ENCODE assay signal across 20 cellular contexts in genomic region chr19:5318306-5318705, GRCh38. TPM values are rescaled to one million over a fixed set of nuclear protein-coding genes. Genes with fewer than 3 reads are reported as not detected.
DNase-seq lines count a peak whose midpoint lies in the region; ATAC-seq, FAIRE-seq and TF ChIP-seq lines count a peak whose summit lies in the region.
"Had no signal": no experiment of that assay in that cellular context is flagged by ENCODE, and none has a peak within 500 bp of the region (broad histone marks: within the 10 kb centered on the region; RNA-seq: fewer than 3 reads in every experiment).

No MANE protein-coding gene starts in this region.

- no peaks in the 10 kb centered on the region for H3K36me3 Mint-ChIP-seq in activated naive CD4-positive, alpha-beta T cell treated with anti-CD3 and anti-CD28 coated beads for 36 hours (ENCODE audit: low read depth)
- H3K36me3 Mint-ChIP-seq: CD4-positive, CD25-positive, alpha-beta regulatory T cell; CD8-positive, alpha-beta T cell had no signal

- H4K91ac ChIP-seq in H1 (replicated peaks; ENCODE audit: insufficient read length, low read length), result no peak overlapping the region

- H3K4me3 ChIP-seq in A549, result no peak overlapping the region
- H3K4me3 ChIP-seq in HEK293 (ENCODE audit: low read depth, low read length), result no peak overlapping the region
- no peak overlapping the region for H3K4me3 ChIP-seq in H1 (ENCODE audit: extremely low read depth in 1 of 4, insufficient read depth in 2 of 4, low read depth in 3 of 4, low read length in 4 of 4)
- H3K4me3 ChIP-seq: BLaER1, GM23248 had no signal

- peaks cover 3 to 78% of the 10 kb centered on the region in 2 experiments; a peak in 3 of 4 replicates for H3K79me2 ChIP-seq in H1 (ENCODE audit: control insufficient read depth in 1 of 2, insufficient read depth in 2 of 2, low read length in 2 of 2)

- no peak overlapping the region for H3K4me3 Mint-ChIP-seq in activated naive CD4-positive, alpha-beta T cell treated with anti-CD3 and anti-CD28 coated beads for 36 hours
- H3K4me3 Mint-ChIP-seq: B cell; CD4-positive, CD25-positive, alpha-beta regulatory T cell; CD8-positive, alpha-beta T cell; H9 had no signal

- POLR2A ChIA-PET in A549 (lab: Yijun Ruan, JAX), result no interaction called here
- POLR2A ChIA-PET in HEK293 (lab: Yijun Ruan, JAX), result interaction anchor here (1.5 kb wide), 1 partner anchor 25 kb away, joined by 3 read pairs; no protein-coding TSS in a partner anchor
- POLR2A ChIA-PET in H1 (lab: Charles Lee; ENCODE audit: partially characterized antibody), result interaction anchor here (1.2 to 2.4 kb wide), 2 partner anchors 9 to 33 kb away, joined by 4 to 7 read pairs; no protein-coding TSS in a partner anchor

- ATAC-seq in A549 (no peak), GM18511 (IDR thresholded peaks at IDR 0.05; ENCODE audit: unreplicated experiment) (no peak)
- ATAC-seq: CD8-positive, alpha-beta T cell; HCT116 had no signal

- H3K4me1 ChIP-seq in A549, result peaks cover 20% of the 10 kb centered on the region
- no peaks in the 10 kb centered on the region; the same call in 1 of the 2 replicates for H3K4me1 ChIP-seq in HEK293 (ENCODE audit: control insufficient read depth, insufficient read depth, low read length)
- peaks cover 0 to 2% (median 0%) of the 10 kb centered on the region in 4 experiments; a peak in 2 of 7 replicates for H3K4me1 ChIP-seq in H1 (replicated peaks in 1 of 4; ENCODE audit: control insufficient read depth in 3 of 4, insufficient read depth in 4 of 4, low read length in 3 of 4)
- H3K4me1 ChIP-seq: Caco-2 had no signal

- H3K14ac ChIP-seq in H1 (ENCODE audit: insufficient read length), result no peak overlapping the region

- H3K56ac ChIP-seq in H1 (replicated peaks; ENCODE audit: insufficient read length, low read depth, low read length), result no peak overlapping the region

- H3K4ac ChIP-seq in H1 (replicated peaks; ENCODE audit: insufficient read length, low read depth, low read length), result no peak overlapping the region

- 85% methylated on average over 6 of the region's 6 CpGs for WGBS in A549 (ENCODE audit: missing lambda C conversion rate)
- WGBS in H1 (ENCODE audit: extremely low coverage in 1 of 2, insufficient coverage in 1 of 2, insufficient read length in 1 of 2, insufficient replicate concordance in 2 of 2, low coverage in 1 of 2, low lambda C conversion rate in 2 of 2, missing lambda C conversion rate in 1 of 2), 2 experiments, result 93% methylated on average over 6 of the region's 6 CpGs; no CpG with 5 or more reads in 1 of the 2 experiments

- peaks cover 2% of the 10 kb centered on the region for H3K4me1 Mint-ChIP-seq in activated naive CD4-positive, alpha-beta T cell treated with anti-CD3 and anti-CD28 coated beads for 36 hours (ENCODE audit: low read depth)

- no peak overlapping the region for H4K8ac ChIP-seq in H1 (ENCODE audit: extremely low read depth, insufficient read depth, low read length)

- intact Hi-C loops in activated naive CD4-positive, alpha-beta T cell treated with anti-CD3 and anti-CD28 coated beads for 36 hours (cut with micrococcal nuclease), result no loop called here

- H3K36me3 ChIP-seq in HEK293 (ENCODE audit: control insufficient read depth in 2 of 2, insufficient read depth in 1 of 2, low read length in 2 of 2) (no peaks in the 10 kb centered on the region), H1 (ENCODE audit: control insufficient read depth in 2 of 4, insufficient read depth in 4 of 4, low read length in 3 of 4) (no peaks in the 10 kb centered on the region)
- H3K36me3 ChIP-seq: BLaER1 had no signal

- H3K27me3 Mint-ChIP-seq in activated naive CD4-positive, alpha-beta T cell treated with anti-CD3 and anti-CD28 coated beads for 36 hours (ENCODE audit: low read depth), result peaks cover 23% of the 10 kb centered on the region

- no peak for FAIRE-seq in A549 (lab: Jason Lieb, UNC)
- no peak for FAIRE-seq in H1 (lab: Jason Lieb, UNC)
- FAIRE-seq: G401.6, GM12892, GM19239 had no signal

- no peak overlapping the region for H2AK5ac ChIP-seq in H1 (ENCODE audit: low read depth, low read length)

- no peak overlapping the region for H3K18ac ChIP-seq in H1 (ENCODE audit: extremely low read depth, low read length)

- no peak overlapping the region for H3K27ac Mint-ChIP-seq in activated naive CD4-positive, alpha-beta T cell treated with anti-CD3 and anti-CD28 coated beads for 36 hours
- H3K27ac Mint-ChIP-seq: B cell; CD4-positive, CD25-positive, alpha-beta regulatory T cell; CD8-positive, alpha-beta T cell had no signal

- DNase-seq in A549 (ENCODE audit: low read depth in 1 of 2, low spot score in 1 of 2), result no peak
- no peak for DNase-seq in H1 (ENCODE audit: low read depth in 1 of 2, low spot score in 2 of 2)
- no peak for DNase-seq in activated naive CD4-positive, alpha-beta T cell (lab: John Stamatoyannopoulos, UW)
- DNase-seq in activated naive CD4-positive, alpha-beta T cell treated with anti-CD3 and anti-CD28 coated beads for 36 hours, result no peak
- DNase-seq: Caco-2; CD4-positive, CD25-positive, alpha-beta regulatory T cell; CD8-positive, alpha-beta T cell; DMS153; DND-41; GM23248; H9 had no signal

- no peak overlapping the region for H3K4me2 ChIP-seq in A549
- no peak overlapping the region for H3K4me2 ChIP-seq in H1 (ENCODE audit: insufficient read depth in 1 of 2, low read depth in 2 of 2, low read length in 2 of 2)
- H3K4me2 ChIP-seq: BLaER1 had no signal

- peaks cover 34 to 42% of the 10 kb centered on the region in 2 experiments for H4K20me1 ChIP-seq in H1 (replicated peaks in 1 of 2; ENCODE audit: control insufficient read depth in 1 of 2, insufficient read depth in 2 of 2, low read length in 2 of 2)
- H4K20me1 ChIP-seq: BLaER1 had no signal

- H3K9me3 ChIP-seq in A549 (no peaks in the 10 kb centered on the region), HEK293 (ENCODE audit: control insufficient read depth, insufficient read depth, low read depth, low read length) (no peaks in the 10 kb centered on the region), H1 (ENCODE audit: insufficient read depth in 2 of 2, low read depth in 1 of 2, low read length in 1 of 2) (0 out of 4 replicates have a peak, but pooled peaks cover 0 to 2% of the 10 kb centered on the region in 2 experiments)
- H3K9me3 ChIP-seq: BLaER1, Caco-2 had no signal

- H3K27ac ChIP-seq in A549 (no peak overlapping the region), HEK293 (ENCODE audit: extremely low read depth, low read depth, low read length) (no peak overlapping the region), H1 (ENCODE audit: low read depth, low read length) (no peak overlapping the region)
- H3K27ac ChIP-seq: BLaER1, C4-2B, GM23248 had no signal

- H2BK5ac ChIP-seq in H1 (ENCODE audit: low read depth, low read length), result no peak overlapping the region; the same call in 1 of the 2 replicates

- no peak overlapping the region for H2BK120ac ChIP-seq in H1 (replicated peaks; ENCODE audit: low read depth, low read length)

- no peak overlapping the region for H2BK20ac ChIP-seq in H1 (ENCODE audit: low read length)

- H4K5ac ChIP-seq in H1 (ENCODE audit: insufficient read length, low read depth, low read length), result no peak overlapping the region

- H2AFZ ChIP-seq in H1 (ENCODE audit: low read length), result no peak overlapping the region
- H2AFZ ChIP-seq: GM23248 had no signal

- TF ChIP-seq POLR2A in A549 (IDR thresholded peaks at IDR 0.05; ENCODE audit: low read length) (no peak), H1 (IDR thresholded peaks at IDR 0.05; ENCODE audit: control extremely low read depth in 1 of 2, low read depth in 2 of 2, low read length in 2 of 2) (no peak)

- H3K9me3 Mint-ChIP-seq in activated naive CD4-positive, alpha-beta T cell treated with anti-CD3 and anti-CD28 coated beads for 36 hours, result no peaks in the 10 kb centered on the region
- H3K9me3 Mint-ChIP-seq: CD8-positive, alpha-beta T cell; H9 had no signal

- no peak overlapping the region for H3K23ac ChIP-seq in H1 (ENCODE audit: insufficient read length)

- TF ChIP-seq RAD21 in A549 (conservative IDR thresholded peaks at IDR 0.05 in 1 of 2, IDR thresholded peaks at IDR 0.05 in 1 of 2), result no peak
- no peak for TF ChIP-seq RAD21 in H1 (IDR thresholded peaks at IDR 0.05 in 1 of 2, conservative IDR thresholded peaks at IDR 0.05 in 1 of 2; ENCODE audit: low read depth in 2 of 2, low read length in 2 of 2)

- TF ChIP-seq CTCF in A549 (IDR thresholded peaks at IDR 0.05) (no peak), HEK293 (tag by site-specific recombination; IDR thresholded peaks at IDR 0.05) (no peak), H1 (IDR thresholded peaks at IDR 0.05; ENCODE audit: control extremely low read depth in 1 of 3, insufficient read depth in 1 of 3, low read depth in 1 of 3, low read length in 3 of 3) (no peak)

- no peak overlapping the region for H2BK12ac ChIP-seq in H1 (ENCODE audit: low read depth, low read length)

- peaks cover 2% of the 10 kb centered on the region; the same call in 1 of the 2 replicates for H3K23me2 ChIP-seq in H1 (ENCODE audit: low read depth, low read length)

- TF ChIP-seq EP300 in A549 (IDR thresholded peaks at IDR 0.05), result no peak
- TF ChIP-seq EP300 in H1 (IDR thresholded peaks at IDR 0.05; ENCODE audit: borderline replicate concordance in 1 of 2, low read depth in 2 of 2, low read length in 2 of 2), result no peak

- CTCF ChIA-PET in A549 (lab: Yijun Ruan, JAX) (no interaction called here), HEK293 (lab: Yijun Ruan, JAX) (interaction anchor here (0.6 kb wide), 1 partner anchor 53 kb away, joined by 3 read pairs; no protein-coding TSS in a partner anchor), H1 (lab: Charles Lee; ENCODE audit: partially characterized antibody) (interaction anchor here (1.2 to 1.3 kb wide), 4 partner anchors 9 to 38 kb away, joined by 3 to 9 read pairs (median 4); no protein-coding TSS in a partner anchor)
- CTCF ChIA-PET in activated naive CD4-positive, alpha-beta T cell treated with anti-CD3 and anti-CD28 coated beads for 36 hours (lab: Charles Lee), result no interaction called here

- no peaks in the 10 kb centered on the region for H3K27me3 ChIP-seq in H1 (replicated peaks in 1 of 4; ENCODE audit: control insufficient read depth in 3 of 4, extremely low read depth in 1 of 4, insufficient read depth in 3 of 4, low read length in 3 of 4)

- no peak overlapping the region for H2BK15ac ChIP-seq in H1 (ENCODE audit: low read length)

- H3K9ac ChIP-seq in H1 (replicated peaks in 1 of 4; ENCODE audit: extremely low read depth in 1 of 4, low read depth in 3 of 4, low read length in 3 of 4), result no peak overlapping the region
- H3K9ac ChIP-seq: BLaER1, GM23248 had no signal

- peaks cover 23% of the 10 kb centered on the region for H3K79me1 ChIP-seq in H1 (ENCODE audit: low read depth, low read length)

RNA-seq across cellular contexts. Expression of gene PTPRS, which starts 22.3 kb away (rescaled TPM):
- polyA plus RNA-seq in A549 (2011; rRNA removed) (22.3 and 25.0 TPM in 2 replicates), A549 (2017; fragmentation: RNase III; extraction: RNeasy Plus Mini Kit Qiagen cat#74134 plus additional on column Dnase treatment) (38.8 to 44.7 TPM (median 41.6 TPM) in 3 replicates), H1 (2011; rRNA removed) (96.8 and 146 TPM in 2 replicates)
- 41.9 and 53.1 TPM in 2 replicates for polyA plus RNA-seq in A549 (2012; cell fraction: cytosol; rRNA removed)
- 114 and 145 TPM in 2 replicates for polyA plus RNA-seq in A549 (2012; cell fraction: nucleus; rRNA removed)
- 98.8 and 140 TPM in 2 replicates for polyA minus RNA-seq in A549 (2011; rRNA and poly(A)+ RNA removed)
- 218 and 223 TPM in 2 replicates for total RNA-seq in H1 (2021; fragmentation: NEBNext Ultra II Directional; extraction: Animal tissue kit (Norgen Biotek cat#: 25700))
- polyA plus RNA-seq in H1 (2011; cell fraction: cytosol; rRNA removed), result 87.7 TPM
- polyA plus RNA-seq in H1 (2011; cell fraction: nucleus; rRNA removed), result 278 TPM
- 73.0 to 132 TPM (median 116 TPM) in 4 replicates for polyA plus RNA-seq in H1 (2012, experiment 1 of 2)
- polyA plus RNA-seq in H1 (2012, experiment 2 of 2), result 60.0 TPM
- 124 TPM for polyA plus RNA-seq in H1 (2013, experiment 1 of 2)
- polyA plus RNA-seq in H1 (2013, experiment 2 of 2), result 122 TPM
- polyA minus RNA-seq in H1 (2011; rRNA and poly(A)+ RNA removed), result 192 and 241 TPM in 2 replicates
- polyA minus RNA-seq in H1 (2011; cell fraction: cytosol; rRNA and poly(A)+ RNA removed), result 212 TPM
- polyA minus RNA-seq in H1 (2011; cell fraction: nucleus; rRNA and poly(A)+ RNA removed), result 157 TPM
- total RNA-seq in activated naive CD4-positive, alpha-beta T cell treated with anti-CD3 and anti-CD28 coated beads for 36 hours, result 1 to 10 TPM; 1.3 to 1.4 TPM

Comparison
In these comparisons a context has a peak if more than half of its experiments do, and no peak if none do; other contexts are left out.
1. RNA of gene PTPRS, which starts 22.3 kb away (total RNA-seq): 218 to 223 TPM in H1; 1.3 to 1.4 TPM in activated naive CD4-positive, alpha-beta T cell treated with anti-CD3 and anti-CD28 coated beads for 36 hours; every median in the first group is over 10 times any median in the second.
2. CTCF ChIA-PET loops: an anchor here in HEK293 (0.6 kb wide) and H1 (1.2 to 1.3 kb wide); none called in A549 and activated naive CD4-positive, alpha-beta T cell treated with anti-CD3 and anti-CD28 coated beads for 36 hours.